ENCODE assay signal across 25 cellular contexts in the genomic region with DNA sequence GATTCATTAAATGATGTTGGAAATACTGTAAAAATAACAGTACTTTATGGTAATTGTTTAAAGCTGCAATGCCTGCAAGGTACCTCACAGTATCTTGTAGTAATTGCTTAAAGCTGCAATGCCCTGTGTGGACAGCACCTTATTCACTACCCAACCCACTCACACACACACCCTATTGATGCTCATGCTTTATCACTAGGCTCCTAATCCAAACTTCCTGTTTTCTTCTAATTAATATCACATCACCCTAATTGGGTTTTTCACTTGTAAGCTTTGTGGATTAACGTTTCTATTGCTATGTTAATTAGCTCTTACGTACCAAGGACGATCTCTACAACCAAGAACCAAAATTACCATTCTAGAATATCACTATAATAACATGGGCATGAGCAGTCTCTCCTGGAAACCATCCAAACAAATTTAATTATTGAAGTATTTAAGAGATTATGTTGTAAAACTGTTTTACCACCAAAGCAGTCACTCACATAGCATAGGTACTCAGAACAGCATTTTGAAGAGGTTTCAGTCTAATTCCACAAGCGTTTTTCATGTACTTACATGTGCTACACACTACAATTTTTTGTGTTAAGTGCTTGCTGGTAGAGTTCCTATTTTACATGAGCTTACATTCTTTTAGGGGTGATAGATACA.
DNase-seq lines count a peak whose midpoint lies in the region; ATAC-seq and TF ChIP-seq lines count a peak whose summit lies in the region.
"Had no signal": no experiment of that assay in that cellular context is flagged by ENCODE, and none has a peak within 500 bp of the region (broad histone marks: within the 10 kb centered on the region; RNA-seq: fewer than 3 reads in every experiment).

No MANE protein-coding gene starts in this region.

- H3K9ac ChIP-seq in Loucy (ENCODE audit: low read depth, low read length, poor library complexity, severe bottlenecking) (no peak overlapping the region), neural progenitor cell (no peak overlapping the region)

- ATAC-seq in GM23338 (peak; percentile 40; the same call in 2 of the 3 replicates), RWPE2 (ENCODE audit: low read depth) (no peak), HG03571 (IDR thresholded peaks at IDR 0.05; ENCODE audit: unreplicated experiment) (no peak)
- ATAC-seq: activated naive CD4-positive, alpha-beta T cell treated with anti-CD3 and anti-CD28 coated beads, Interleukin-2, amount 50 U/mL, for 72 hours; SK-N-SH treated with all-trans-retinoic acid at 6 μM for 48 hours had no signal

- no peaks in the 10 kb centered on the region for H3K9me3 ChIP-seq in Loucy (ENCODE audit: insufficient read depth, low read depth, low read length)
- no peaks in the 10 kb centered on the region for H3K9me3 ChIP-seq in RWPE2 (ENCODE audit: severe bottlenecking)
- H3K9me3 ChIP-seq in neural progenitor cell (ENCODE audit: low read depth), result no peaks in the 10 kb centered on the region
- H3K9me3 ChIP-seq: prostate gland, stomach, upper lobe of left lung had no signal

- H3K27me3 ChIP-seq in GM23338 (ENCODE audit: insufficient read depth) (no peaks in the 10 kb centered on the region), Loucy (ENCODE audit: insufficient read depth, low read length, poor library complexity, severe bottlenecking) (no peaks in the 10 kb centered on the region), RWPE2 (ENCODE audit: insufficient read depth, poor library complexity, severe bottlenecking) (no peaks in the 10 kb centered on the region), neural progenitor cell (no peaks in the 10 kb centered on the region)
- H3K27me3 ChIP-seq: stomach, upper lobe of left lung had no signal

- DNase-seq in GM23338 (ENCODE audit: low spot score), result no peak
- DNase-seq in RWPE2 (ENCODE audit: low spot score), result no peak
- DNase-seq in neural progenitor cell (ENCODE audit: low spot score), result peak; percentile 20
- DNase-seq in type B pancreatic cell (ENCODE audit: extremely low spot score, unreplicated experiment), result no peak
- DNase-seq in AG08396 (ENCODE audit: low spot score), result no peak
- no peak for DNase-seq in activated naive CD4-positive, alpha-beta T cell treated with anti-CD3 and anti-CD28 coated beads, Interleukin-2, amount 50 U/mL, for 16 hours
- DNase-seq: activated CD4-positive, alpha-beta T cell treated with anti-CD3 and anti-CD28 coated beads, Interleukin-2, amount 50 U/mL, for 1 hour; anterior cingulate cortex; CD4-positive, alpha-beta T cell; central memory CD4-positive, alpha-beta T cell; dermis blood vessel endothelial cell; DMS 273 treated with DMSO at 0.1 percent for 48 hours; NCI-H2029; RPMI8226; stimulated activated CD8-positive, alpha-beta memory T cell treated with anti-CD3 and anti-CD28 coated beads, Interleukin-4, amount 100 ng/mL, for 48 hours; stomach; upper lobe of left lung had no signal

- H3F3A ChIP-seq in GM23338 (replicated peaks; ENCODE audit: low read depth) (no peaks in the 10 kb centered on the region), Loucy (ENCODE audit: low read depth) (no peaks in the 10 kb centered on the region), neural progenitor cell (ENCODE audit: low read depth) (peaks cover 10% of the 10 kb centered on the region)

- H3K4me1 ChIP-seq in GM23338 (ENCODE audit: insufficient read depth) (peaks cover 16% of the 10 kb centered on the region), Loucy (ENCODE audit: insufficient read depth, low read length, poor library complexity, severe bottlenecking) (peaks cover 37% of the 10 kb centered on the region), RWPE2 (ENCODE audit: insufficient read depth, poor library complexity, severe bottlenecking) (peaks cover 15% of the 10 kb centered on the region), neural progenitor cell (peaks cover 21% of the 10 kb centered on the region)
- H3K4me1 ChIP-seq: prostate gland, stomach, upper lobe of left lung had no signal

- H3K4me3 Mint-ChIP-seq in GM23338 (no peak overlapping the region; the same call in 2 of the 3 replicates), neural progenitor cell (no peak overlapping the region), type B pancreatic cell (no peak overlapping the region)
- H3K4me3 Mint-ChIP-seq: CD4-positive, alpha-beta T cell; neural crest cell; T-helper 2 cell treated with Interferon-gamma antibody and Interleukin-4, amounts not matched to agents 5 μg/mL and 100 μg/mL, for 36 hours had no signal

- H3K27me3 Mint-ChIP-seq in GM23338 (ENCODE audit: insufficient read depth, low read depth, poor library complexity) (no peaks in the 10 kb centered on the region), neural progenitor cell (ENCODE audit: insufficient read depth, low read depth) (no peaks in the 10 kb centered on the region), type B pancreatic cell (no peaks in the 10 kb centered on the region)
- H3K27me3 Mint-ChIP-seq: CD4-positive, alpha-beta T cell had no signal

- no peaks in the 10 kb centered on the region for H4K20me1 ChIP-seq in GM23338 (replicated peaks; ENCODE audit: insufficient read depth)
- no peaks in the 10 kb centered on the region for H4K20me1 ChIP-seq in Loucy (ENCODE audit: insufficient read depth, low read length, poor library complexity, severe bottlenecking)
- H4K20me1 ChIP-seq in neural progenitor cell (ENCODE audit: low read depth), result no peaks in the 10 kb centered on the region

- H3K79me2 ChIP-seq in GM23338 (replicated peaks; ENCODE audit: insufficient read depth), result no peaks in the 10 kb centered on the region
- H3K79me2 ChIP-seq in Loucy (ENCODE audit: insufficient read depth, low read length), result no peaks in the 10 kb centered on the region
- H3K79me2 ChIP-seq in neural progenitor cell (ENCODE audit: low read depth), result no peaks in the 10 kb centered on the region

- H3K36me3 ChIP-seq in GM23338 (ENCODE audit: insufficient read depth) (no peaks in the 10 kb centered on the region), Loucy (ENCODE audit: insufficient read depth, low read length) (no peaks in the 10 kb centered on the region), RWPE2 (ENCODE audit: low read depth) (no peaks in the 10 kb centered on the region), neural progenitor cell (no peaks in the 10 kb centered on the region)
- H3K36me3 ChIP-seq: prostate gland, stomach, upper lobe of left lung had no signal

- no peaks in the 10 kb centered on the region for H3K9me2 ChIP-seq in GM23338 (ENCODE audit: insufficient read depth)
- H3K9me2 ChIP-seq in Loucy (replicated peaks; ENCODE audit: low read depth, low read length), result no peaks in the 10 kb centered on the region

- no peak overlapping the region for H3K27ac Mint-ChIP-seq in GM23338
- H3K27ac Mint-ChIP-seq in neural progenitor cell, result peak overlapping the region; percentile 15
- no peak overlapping the region for H3K27ac Mint-ChIP-seq in type B pancreatic cell
- H3K27ac Mint-ChIP-seq: activated naive CD4-positive, alpha-beta T cell treated with anti-CD3 and anti-CD28 coated beads, Interleukin-2, amount 50 U/mL, for 72 hours; CD4-positive, alpha-beta T cell; T-helper 2 cell treated with Interferon-gamma antibody and Interleukin-4, amounts not matched to agents 5 μg/mL and 100 μg/mL, for 36 hours had no signal

- H2AFZ ChIP-seq in GM23338, result no peak overlapping the region
- 0 out of 2 replicates have a peak overlapping the region, but pooled peaks have one; percentile 13 for H2AFZ ChIP-seq in Loucy (ENCODE audit: low read length)
- H2AFZ ChIP-seq in neural progenitor cell (replicated peaks), result no peak overlapping the region

- H3K27ac ChIP-seq in GM23338 (ENCODE audit: low read depth) (no peak overlapping the region), RWPE2 (ENCODE audit: poor library complexity, severe bottlenecking) (peak overlapping the region; percentile 49), neural progenitor cell (peak overlapping the region; percentile 21)
- H3K27ac ChIP-seq: prostate gland, stomach, upper lobe of left lung, VCaP had no signal

- H3K9me3 Mint-ChIP-seq in GM23338 (no peaks in the 10 kb centered on the region), neural progenitor cell (no peaks in the 10 kb centered on the region), type B pancreatic cell (no peaks in the 10 kb centered on the region)
- H3K9me3 Mint-ChIP-seq: activated naive CD4-positive, alpha-beta T cell treated with anti-CD3 and anti-CD28 coated beads, Interleukin-2, amount 50 U/mL, for 72 hours; CD4-positive, alpha-beta T cell; neural crest cell; T-helper 2 cell treated with Interferon-gamma antibody and Interleukin-4, amounts not matched to agents 5 μg/mL and 100 μg/mL, for 36 hours had no signal

- peak overlapping the region; percentile 42 for H3K4me2 ChIP-seq in GM23338
- no peak overlapping the region for H3K4me2 ChIP-seq in Loucy (ENCODE audit: low read depth, low read length, poor library complexity, severe bottlenecking)
- peak overlapping the region; percentile 1 for H3K4me2 ChIP-seq in neural progenitor cell

- H3K4me3 ChIP-seq in GM23338 (no peak overlapping the region), Loucy (ENCODE audit: low read length, poor library complexity, severe bottlenecking) (no peak overlapping the region), RWPE2 (ENCODE audit: severe bottlenecking) (no peak overlapping the region), neural progenitor cell (no peak overlapping the region)
- H3K4me3 ChIP-seq: prostate gland, stomach, upper lobe of left lung had no signal

- peaks cover 15% of the 10 kb centered on the region for H3K4me1 Mint-ChIP-seq in GM23338
- H3K4me1 Mint-ChIP-seq in neural progenitor cell, result peaks cover 21% of the 10 kb centered on the region
- peaks cover 13% of the 10 kb centered on the region for H3K4me1 Mint-ChIP-seq in type B pancreatic cell (ENCODE audit: unreplicated experiment)

- no peak for TF ChIP-seq CTCF in GM23338 (conservative IDR thresholded peaks at IDR 0.05; ENCODE audit: low read depth in 2 of 2)
- TF ChIP-seq CTCF in Loucy (conservative IDR thresholded peaks at IDR 0.05; ENCODE audit: low read length), result no peak
- TF ChIP-seq CTCF in RWPE2 (IDR thresholded peaks at IDR 0.05; ENCODE audit: poor library complexity, severe bottlenecking), result no peak
- no peak for TF ChIP-seq CTCF in neural progenitor cell (IDR thresholded peaks at IDR 0.05)
- TF ChIP-seq CTCF in type B pancreatic cell (conservative IDR thresholded peaks at IDR 0.05), result no peak

- H3K36me3 Mint-ChIP-seq in GM23338 (ENCODE audit: low read depth) (no peaks in the 10 kb centered on the region), neural progenitor cell (no peaks in the 10 kb centered on the region), type B pancreatic cell (no peaks in the 10 kb centered on the region)
- H3K36me3 Mint-ChIP-seq: activated naive CD4-positive, alpha-beta T cell treated with anti-CD3 and anti-CD28 coated beads, Interleukin-2, amount 50 U/mL, for 72 hours had no signal

TF ChIP-seq in GM23338, 12 proteins besides CTCF, POLR2A, EP300 and RAD21:
- no peak for TF ChIP-seq EZH2phosphoT487 (IDR thresholded peaks at IDR 0.05; ENCODE audit: unreplicated experiment)
- no peak for TF ChIP-seq ZNF114 (CRISPR knock-in tag; IDR thresholded peaks at IDR 0.05)
- TF ChIP-seq ZNF331 (CRISPR knock-in tag; IDR thresholded peaks at IDR 0.05; ENCODE audit: low read depth), result no peak
- peak; percentile 35; the same call in 1 of the 2 replicates for TF ChIP-seq NANOG (IDR thresholded peaks at IDR 0.05; ENCODE audit: borderline replicate concordance)
- no peak for TF ChIP-seq STAT1 (IDR thresholded peaks at IDR 0.05; ENCODE audit: unreplicated experiment)
- no peak for TF ChIP-seq EZH2 (IDR thresholded peaks at IDR 0.05; ENCODE audit: low read depth, unreplicated experiment)
